In the genomic region with DNA sequence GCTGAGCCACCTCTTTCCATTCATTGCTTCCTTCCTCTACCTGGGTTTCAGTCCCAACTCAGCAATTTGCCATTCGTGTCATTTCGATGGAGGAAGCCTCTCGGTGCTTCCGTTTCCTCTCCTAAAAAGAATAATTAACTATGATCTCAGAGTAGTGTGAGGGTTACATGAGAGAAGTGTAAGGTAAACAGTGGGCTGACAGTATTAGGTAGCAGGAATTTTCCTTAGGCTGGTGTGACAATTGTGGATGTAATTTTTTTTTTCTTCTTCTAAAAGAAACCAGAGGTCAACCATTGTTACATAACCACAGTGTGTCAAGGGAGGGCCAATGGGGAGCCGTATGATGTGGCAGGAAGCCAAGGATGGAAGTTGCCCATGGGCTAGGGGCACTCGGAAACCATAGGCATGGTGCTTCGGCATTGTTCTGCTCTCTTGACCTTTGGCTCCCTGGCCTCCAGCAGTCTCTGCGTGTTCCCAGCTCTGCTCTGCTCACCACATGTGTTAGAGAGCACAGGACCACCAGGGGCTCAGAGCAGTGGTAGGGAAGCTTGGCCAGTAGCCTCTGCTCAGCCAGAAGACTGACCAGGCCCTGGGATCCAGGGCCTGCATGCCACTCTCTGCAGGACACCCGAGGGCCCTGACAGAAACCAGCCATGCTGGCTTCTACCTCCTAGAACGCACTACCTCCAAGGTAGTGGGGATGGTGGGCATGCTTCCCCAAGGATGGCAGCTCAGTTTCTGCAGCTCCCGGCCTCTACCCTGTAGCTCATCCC, we compare ENCODE assay signal across 11 cellular contexts. TPM values are rescaled to one million over a fixed set of nuclear protein-coding genes. Genes with fewer than 3 reads are reported as not detected.
DNase-seq lines count a peak whose midpoint lies in the region; ATAC-seq, FAIRE-seq and TF ChIP-seq lines count a peak whose summit lies in the region.
"Had no signal": no experiment of that assay in that cellular context is flagged by ENCODE, and none has a peak within 500 bp of the region (broad histone marks: within the 10 kb centered on the region; RNA-seq: fewer than 3 reads in every experiment).

No MANE protein-coding gene starts in this region.

- peak; percentile 62 for FAIRE-seq in GM18507 (lab: Jason Lieb, UNC)
- FAIRE-seq: islet of Langerhans had no signal

- TF ChIP-seq CTCF in esophagus squamous epithelium (IDR thresholded peaks at IDR 0.05), result no peak

- H3K4me1 ChIP-seq in esophagus squamous epithelium, result peaks cover 0 to 43% (median 17%) of the 10 kb centered on the region in 3 donors

- DNase-seq in CD1c-positive myeloid dendritic cell (ENCODE audit: extremely low spot score) (peak; percentile 46), GM18507 (ENCODE audit: extremely low spot score, insufficient read length, low read depth) (no peak), SKM-1 (lab: John Stamatoyannopoulos, UW; ENCODE audit: unreplicated experiment) (peak; percentile 44), left kidney (ENCODE audit: low read depth, low spot score) (peak; percentile 23), OCI-M1 (lab: John Stamatoyannopoulos, UW) (no peak), NCI-H1092 treated with DMSO at 0.1 percent for 48 hours (lab: John Stamatoyannopoulos, UW) (no peak), esophagus squamous epithelium (lab: John Stamatoyannopoulos, UW) (no peak)

- no peak for ATAC-seq in GM18873 (IDR thresholded peaks at IDR 0.05; ENCODE audit: low FRiP score, unreplicated experiment)

- intact Hi-C loops in esophagus squamous epithelium (cut with DNase I), result loop anchor here (10.0 kb wide), 1 partner anchor 55 kb away; a partner anchor contains a TSS

- TF ChIP-seq POLR2A in esophagus squamous epithelium (IDR thresholded peaks at IDR 0.05), result no peak

- no peak overlapping the region for H3K4me3 ChIP-seq in esophagus squamous epithelium
- H3K4me3 ChIP-seq: skin epidermis, suprapubic skin had no signal

- H3K27me3 ChIP-seq in esophagus squamous epithelium, result peaks cover 0 to 5% (median 0%) of the 10 kb centered on the region in 4 donors
- H3K27me3 ChIP-seq: suprapubic skin had no signal

- WGBS in esophagus squamous epithelium, 2 donors, result 47 to 62% methylated on average over 7 to 8 of the region's 11 CpGs

- no peaks in the 10 kb centered on the region for H3K36me3 ChIP-seq in esophagus squamous epithelium
- H3K36me3 ChIP-seq: suprapubic skin had no signal

- H3K9me3 ChIP-seq in esophagus squamous epithelium, result no peaks in the 10 kb centered on the region
- H3K9me3 ChIP-seq: suprapubic skin had no signal

- H3K27ac ChIP-seq in esophagus squamous epithelium, result no peak overlapping the region
- H3K27ac ChIP-seq: suprapubic skin had no signal

RNA-seq across cellular contexts. Expression of a gene that starts 2.0 kb away (rescaled TPM):
- 10 to 100 TPM; 24.9 to 87.1 (median 50.6) TPM for total RNA-seq in esophagus squamous epithelium

RNA-seq across cellular contexts. Expression of a gene that starts 23.5 kb away (rescaled TPM):
- total RNA-seq in esophagus squamous epithelium, result 100 to 1,000 TPM in 1 of 4 donors, 10 to 100 TPM in 3; 27.1 to 154 (median 73.0) TPM

RNA-seq across cellular contexts. Expression of a gene that starts 55.2 kb away (rescaled TPM):
- 1 to 10 TPM in 1 of 4 donors, under 1 TPM in 2, not detected in 1; 0.38 to 1.7 (median 0.47) TPM for total RNA-seq in esophagus squamous epithelium

Comparison
In these comparisons a context has a peak if more than half of its experiments do, and no peak if none do; other contexts are left out.
1. DNase-seq: peak in CD1c-positive myeloid dendritic cell (single experiment), SKM-1 (single experiment) and left kidney (single experiment); none in GM18507 (single experiment), OCI-M1 (single experiment), NCI-H1092 treated with DMSO at 0.1 percent for 48 hours (single experiment) and esophagus squamous epithelium (single experiment).